1 cellular context compared by ENCODE assay signal in the genomic region with DNA sequence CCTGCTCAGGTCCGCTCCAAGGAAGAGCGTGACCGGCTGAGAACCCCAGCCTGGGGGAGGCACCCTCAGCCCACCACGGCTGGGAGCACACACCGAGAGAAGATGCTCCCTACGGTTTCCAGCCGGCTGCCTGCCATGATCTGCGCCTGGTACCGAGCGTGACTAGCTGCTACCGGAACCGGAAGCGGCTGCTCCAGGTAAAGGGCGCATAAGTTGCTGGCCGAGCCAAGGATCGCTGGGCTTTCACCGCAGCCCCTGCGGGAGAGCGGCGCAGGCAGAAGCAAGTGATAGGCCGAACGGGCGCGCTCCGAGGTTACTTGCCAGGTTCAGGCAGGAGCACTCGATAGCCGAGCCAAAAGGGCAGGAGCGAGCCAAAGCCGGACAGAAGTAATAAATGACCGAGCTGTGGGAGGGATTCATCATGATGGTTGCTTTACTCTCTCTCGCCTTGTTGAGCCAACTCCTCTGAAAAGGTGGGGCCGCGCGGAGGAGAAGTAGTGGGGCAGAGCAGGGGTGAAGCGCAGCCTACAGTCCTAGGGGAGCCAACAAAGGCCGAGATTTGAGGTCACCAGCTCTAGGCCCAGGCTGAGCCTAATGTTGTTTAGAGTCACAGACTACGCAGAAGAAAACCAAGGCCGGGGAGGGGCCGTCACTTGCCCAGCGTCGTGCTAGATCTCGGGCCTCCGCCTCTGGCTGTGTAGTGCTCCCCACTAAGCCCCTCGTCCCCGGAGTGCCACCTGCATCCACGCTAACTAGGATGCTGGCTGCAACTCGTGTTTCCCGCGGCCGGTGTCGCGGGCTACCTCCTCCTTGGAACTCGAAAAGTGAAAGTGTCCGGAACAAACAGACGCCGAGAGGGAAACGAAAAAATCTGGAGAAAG.
TF ChIP-seq lines count a peak whose summit lies in the region.

A gene (minus strand): TSS at position 171 of the 881 bp plus-strand sequence. CDS start 34 bp downstream, at position 137.

TF ChIP-seq in H1, 55 proteins besides CTCF, POLR2A, EP300 and RAD21 (continued from another document):
- TF ChIP-seq CBX5 (IDR thresholded peaks at IDR 0.05; ENCODE audit: low read depth, low read length) (no peak), TCF12 (IDR thresholded peaks at IDR 0.05; ENCODE audit: low read depth, low read length) (0 out of 2 replicates have a peak, but pooled peaks have one; percentile 66)
